In the genomic region with DNA sequence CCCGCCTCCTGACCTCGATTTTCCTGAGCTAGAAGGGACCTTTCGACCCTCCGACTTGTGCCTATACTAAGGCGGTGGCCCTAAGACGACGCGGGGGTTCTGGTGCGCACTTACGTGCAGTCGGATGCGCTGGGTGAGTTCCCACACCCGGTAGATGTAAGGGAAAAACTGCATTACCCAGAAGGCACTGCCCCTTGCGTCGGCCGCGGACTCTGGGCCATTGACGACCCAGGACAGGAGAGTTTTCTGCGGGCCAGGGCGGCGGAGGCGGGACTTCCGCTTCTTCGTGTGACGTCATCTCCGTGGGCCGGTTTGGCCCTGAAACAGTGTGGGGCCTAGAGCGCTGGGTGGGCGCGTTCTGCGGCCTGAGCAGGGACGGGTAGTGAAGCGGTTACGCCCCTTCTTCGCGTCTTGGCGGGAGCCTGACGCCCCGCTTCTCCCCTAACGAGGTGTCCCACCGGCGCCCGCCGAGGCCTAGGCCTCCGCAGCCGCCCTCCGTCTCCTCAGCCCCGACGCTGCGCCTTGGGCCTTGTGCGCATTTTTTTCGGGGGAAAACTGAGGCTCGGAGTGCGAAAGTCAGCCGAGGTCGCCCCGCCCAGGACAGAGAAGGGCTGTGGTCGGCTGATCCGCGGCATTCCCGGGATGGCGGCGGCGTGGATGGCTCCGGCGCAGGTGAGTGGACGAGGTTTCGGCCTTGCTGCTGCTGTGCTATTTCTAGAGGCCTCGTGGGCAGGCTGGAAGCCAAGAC, we compare ENCODE assay signal across 1 cellular context.
TF ChIP-seq lines count a peak whose summit lies in the region.

Gene ZNF460, plus strand, starts transcription at position 321 of the 748 bp plus-strand sequence. Its CDS starts 322 bp downstream, at position 643.

TF ChIP-seq in HEK293, 187 proteins besides CTCF, POLR2A, EP300 and RAD21 (continued from another document and continues in another):
- TF ChIP-seq, protein P1, sequence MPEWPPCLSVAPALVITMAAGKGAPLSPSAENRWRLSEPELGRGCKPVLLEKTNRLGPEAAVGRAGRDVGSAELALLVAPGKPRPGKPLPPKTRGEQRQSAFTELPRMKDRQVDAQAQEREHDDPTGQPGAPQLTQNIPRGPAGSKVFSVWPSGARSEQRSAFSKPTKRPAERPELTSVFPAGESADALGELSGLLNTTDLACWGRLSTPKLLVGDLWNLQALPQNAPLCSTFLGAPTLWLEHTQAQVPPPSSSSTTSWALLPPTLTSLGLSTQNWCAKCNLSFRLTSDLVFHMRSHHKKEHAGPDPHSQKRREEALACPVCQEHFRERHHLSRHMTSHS (tag by site-specific recombination; IDR thresholded peaks at IDR 0.05), result no peak
- TF ChIP-seq YY1 (tag by site-specific recombination; IDR thresholded peaks at IDR 0.05), result no peak
- TF ChIP-seq, protein P2, sequence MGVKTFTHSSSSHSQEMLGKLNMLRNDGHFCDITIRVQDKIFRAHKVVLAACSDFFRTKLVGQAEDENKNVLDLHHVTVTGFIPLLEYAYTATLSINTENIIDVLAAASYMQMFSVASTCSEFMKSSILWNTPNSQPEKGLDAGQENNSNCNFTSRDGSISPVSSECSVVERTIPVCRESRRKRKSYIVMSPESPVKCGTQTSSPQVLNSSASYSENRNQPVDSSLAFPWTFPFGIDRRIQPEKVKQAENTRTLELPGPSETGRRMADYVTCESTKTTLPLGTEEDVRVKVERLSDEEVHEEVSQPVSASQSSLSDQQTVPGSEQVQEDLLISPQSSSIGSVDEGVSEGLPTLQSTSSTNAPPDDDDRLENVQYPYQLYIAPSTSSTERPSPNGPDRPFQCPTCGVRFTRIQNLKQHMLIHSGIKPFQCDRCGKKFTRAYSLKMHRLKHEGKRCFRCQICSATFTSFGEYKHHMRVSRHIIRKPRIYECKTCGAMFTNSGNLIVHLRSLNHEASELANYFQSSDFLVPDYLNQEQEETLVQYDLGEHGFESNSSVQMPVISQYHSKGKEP (tag by site-specific recombination; IDR thresholded peaks at IDR 0.05), result no peak
- 0 out of 2 replicates have a peak, but pooled peaks have one; percentile 16 for TF ChIP-seq ZFP37 (tag by site-specific recombination; IDR thresholded peaks at IDR 0.05)
- TF ChIP-seq ZNF433 (tag by site-specific recombination; IDR thresholded peaks at IDR 0.05; ENCODE audit: low read depth), result no peak
- TF ChIP-seq ZNF132 (tag by site-specific recombination; IDR thresholded peaks at IDR 0.05; ENCODE audit: borderline replicate concordance), result no peak
- TF ChIP-seq, protein P3, sequence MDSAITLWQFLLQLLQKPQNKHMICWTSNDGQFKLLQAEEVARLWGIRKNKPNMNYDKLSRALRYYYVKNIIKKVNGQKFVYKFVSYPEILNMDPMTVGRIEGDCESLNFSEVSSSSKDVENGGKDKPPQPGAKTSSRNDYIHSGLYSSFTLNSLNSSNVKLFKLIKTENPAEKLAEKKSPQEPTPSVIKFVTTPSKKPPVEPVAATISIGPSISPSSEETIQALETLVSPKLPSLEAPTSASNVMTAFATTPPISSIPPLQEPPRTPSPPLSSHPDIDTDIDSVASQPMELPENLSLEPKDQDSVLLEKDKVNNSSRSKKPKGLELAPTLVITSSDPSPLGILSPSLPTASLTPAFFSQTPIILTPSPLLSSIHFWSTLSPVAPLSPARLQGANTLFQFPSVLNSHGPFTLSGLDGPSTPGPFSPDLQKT (IDR thresholded peaks at IDR 0.05; ENCODE audit: borderline replicate concordance, low read depth, low read length), result no peak
- TF ChIP-seq EGR2 (tag by site-specific recombination; IDR thresholded peaks at IDR 0.05; ENCODE audit: low read depth), result peak; percentile 73
- TF ChIP-seq ZNF585B (tag by site-specific recombination; IDR thresholded peaks at IDR 0.05), result no peak
- TF ChIP-seq ZNF354C (tag by site-specific recombination; IDR thresholded peaks at IDR 0.05; ENCODE audit: borderline replicate concordance, low read depth), result no peak
- TF ChIP-seq, protein P4, sequence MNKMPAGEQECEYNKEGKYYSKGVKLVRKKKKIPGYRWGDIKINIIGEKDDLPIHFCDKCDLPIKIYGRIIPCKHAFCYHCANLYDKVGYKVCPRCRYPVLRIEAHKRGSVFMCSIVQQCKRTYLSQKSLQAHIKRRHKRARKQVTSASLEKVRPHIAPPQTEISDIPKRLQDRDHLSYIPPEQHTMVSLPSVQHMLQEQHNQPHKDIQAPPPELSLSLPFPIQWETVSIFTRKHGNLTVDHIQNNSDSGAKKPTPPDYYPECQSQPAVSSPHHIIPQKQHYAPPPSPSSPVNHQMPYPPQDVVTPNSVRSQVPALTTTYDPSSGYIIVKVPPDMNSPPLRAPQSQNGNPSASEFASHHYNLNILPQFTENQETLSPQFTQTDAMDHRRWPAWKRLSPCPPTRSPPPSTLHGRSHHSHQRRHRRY (tag by site-specific recombination; IDR thresholded peaks at IDR 0.05), result no peak
- TF ChIP-seq ZNF626 (tag by site-specific recombination; IDR thresholded peaks at IDR 0.05), result no peak
- no peak for TF ChIP-seq MZF1 (tag by site-specific recombination; IDR thresholded peaks at IDR 0.05; ENCODE audit: borderline replicate concordance)
- TF ChIP-seq ZNF184 (tag by site-specific recombination; IDR thresholded peaks at IDR 0.05), result no peak
- TF ChIP-seq INSM2 (tag by site-specific recombination; IDR thresholded peaks at IDR 0.05), result no peak
- TF ChIP-seq ZNF558 (tag by site-specific recombination; IDR thresholded peaks at IDR 0.05), result no peak
- TF ChIP-seq ZSCAN18 (tag by site-specific recombination; IDR thresholded peaks at IDR 0.05), result no peak
- TF ChIP-seq ZNF404 (tag by site-specific recombination; IDR thresholded peaks at IDR 0.05), result no peak
- TF ChIP-seq ZNF26 (tag by site-specific recombination; IDR thresholded peaks at IDR 0.05), result no peak
- TF ChIP-seq MEIS1 (CRISPR knock-in tag; IDR thresholded peaks at IDR 0.05; ENCODE audit: borderline replicate concordance), result no peak
- TF ChIP-seq ZNF140 (tag by site-specific recombination; IDR thresholded peaks at IDR 0.05), result no peak
- TF ChIP-seq ZNF670 (tag by site-specific recombination; IDR thresholded peaks at IDR 0.05; ENCODE audit: low read depth), result no peak
- 0 out of 2 replicates have a peak, but pooled peaks have one; percentile 12 for TF ChIP-seq HOXD13 (CRISPR knock-in tag; IDR thresholded peaks at IDR 0.05; ENCODE audit: borderline replicate concordance)
- no peak for TF ChIP-seq ZSCAN23 (tag by site-specific recombination; IDR thresholded peaks at IDR 0.05)
- no peak for TF ChIP-seq ZNF341 (tag by site-specific recombination; IDR thresholded peaks at IDR 0.05; ENCODE audit: low read depth)
- TF ChIP-seq ZNF548 (tag by site-specific recombination; IDR thresholded peaks at IDR 0.05), result no peak
- 0 out of 2 replicates have a peak, but pooled peaks have one; percentile 34 for TF ChIP-seq ZBTB6 (tag by site-specific recombination; IDR thresholded peaks at IDR 0.05)
- no peak for TF ChIP-seq ZNF623 (tag by site-specific recombination; IDR thresholded peaks at IDR 0.05)
- TF ChIP-seq BCL11B (tag by site-specific recombination; IDR thresholded peaks at IDR 0.05; ENCODE audit: low read depth), result no peak
- no peak for TF ChIP-seq ZSCAN16 (tag by site-specific recombination; IDR thresholded peaks at IDR 0.05)
- TF ChIP-seq PBX3 (CRISPR knock-in tag; IDR thresholded peaks at IDR 0.05), result peak; percentile 82; the same call in 1 of the 2 replicates
- peak; percentile 53; the same call in 1 of the 2 replicates for TF ChIP-seq OVOL3 (tag by site-specific recombination; IDR thresholded peaks at IDR 0.05)
- no peak for TF ChIP-seq ZNF302 (tag by site-specific recombination; IDR thresholded peaks at IDR 0.05; ENCODE audit: low read depth)
- TF ChIP-seq ZEB2 (tag by site-specific recombination; IDR thresholded peaks at IDR 0.05), result 0 out of 2 replicates have a peak, but pooled peaks have one; percentile 4
- TF ChIP-seq, protein P5, sequence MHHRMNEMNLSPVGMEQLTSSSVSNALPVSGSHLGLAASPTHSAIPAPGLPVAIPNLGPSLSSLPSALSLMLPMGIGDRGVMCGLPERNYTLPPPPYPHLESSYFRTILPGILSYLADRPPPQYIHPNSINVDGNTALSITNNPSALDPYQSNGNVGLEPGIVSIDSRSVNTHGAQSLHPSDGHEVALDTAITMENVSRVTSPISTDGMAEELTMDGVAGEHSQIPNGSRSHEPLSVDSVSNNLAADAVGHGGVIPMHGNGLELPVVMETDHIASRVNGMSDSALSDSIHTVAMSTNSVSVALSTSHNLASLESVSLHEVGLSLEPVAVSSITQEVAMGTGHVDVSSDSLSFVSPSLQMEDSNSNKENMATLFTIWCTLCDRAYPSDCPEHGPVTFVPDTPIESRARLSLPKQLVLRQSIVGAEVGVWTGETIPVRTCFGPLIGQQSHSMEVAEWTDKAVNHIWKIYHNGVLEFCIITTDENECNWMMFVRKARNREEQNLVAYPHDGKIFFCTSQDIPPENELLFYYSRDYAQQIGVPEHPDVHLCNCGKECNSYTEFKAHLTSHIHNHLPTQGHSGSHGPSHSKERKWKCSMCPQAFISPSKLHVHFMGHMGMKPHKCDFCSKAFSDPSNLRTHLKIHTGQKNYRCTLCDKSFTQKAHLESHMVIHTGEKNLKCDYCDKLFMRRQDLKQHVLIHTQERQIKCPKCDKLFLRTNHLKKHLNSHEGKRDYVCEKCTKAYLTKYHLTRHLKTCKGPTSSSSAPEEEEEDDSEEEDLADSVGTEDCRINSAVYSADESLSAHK (tag by site-specific recombination; IDR thresholded peaks at IDR 0.05), result peak; percentile 40; the same call in 1 of the 2 replicates
- peak; percentile 88 for TF ChIP-seq ZNF335 (tag by site-specific recombination; conservative IDR thresholded peaks at IDR 0.05)
- TF ChIP-seq ZNF560 (tag by site-specific recombination; IDR thresholded peaks at IDR 0.05; ENCODE audit: borderline replicate concordance), result no peak
- TF ChIP-seq KLF10 (tag by site-specific recombination; IDR thresholded peaks at IDR 0.05), result no peak; the same call in 1 of the 2 replicates
- no peak for TF ChIP-seq ZBTB49 (tag by site-specific recombination; IDR thresholded peaks at IDR 0.05; ENCODE audit: low read depth)
